Comparison of ENCODE assay signal across 13 cellular contexts in genomic region chr10:101775273-101776131, GRCh38. TPM values are rescaled to one million over a fixed set of nuclear protein-coding genes. Genes with fewer than 3 reads are reported as not detected.
DNase-seq lines count a peak whose midpoint lies in the region; ATAC-seq, FAIRE-seq and TF ChIP-seq lines count a peak whose summit lies in the region.
"Had no signal": no experiment of that assay in that cellular context is flagged by ENCODE, and none has a peak within 500 bp of the region (broad histone marks: within the 10 kb centered on the region; RNA-seq: fewer than 3 reads in every experiment).

Gene FGF8, minus strand, starts transcription at chr10:101776114. Its CDS starts 214 bp downstream, at chr10:101775900.

- no peak for FAIRE-seq in HepG2 (lab: Jason Lieb, UNC)
- FAIRE-seq: pancreas had no signal

- TF ChIP-seq POLR2A in HepG2 (IDR thresholded peaks at IDR 0.05; ENCODE audit: insufficient read depth in 1 of 2, low read depth in 2 of 2, low read length in 2 of 2) (no peak), right lobe of liver (IDR thresholded peaks at IDR 0.05) (no peak)

- no peak for TF ChIP-seq EP300 in HepG2 (IDR thresholded peaks at IDR 0.05; ENCODE audit: low read depth in 2 of 2, low read length in 2 of 2)
- no peak for TF ChIP-seq EP300 in HepG2 (CRISPR knock-in tag; IDR thresholded peaks at IDR 0.05; ENCODE audit: borderline replicate concordance)

- H3K27ac ChIP-seq in HepG2 (ENCODE audit: extremely low read length, insufficient read depth, low read length), result no peak within 1 kb of the TSS
- H3K27ac ChIP-seq in right lobe of liver, result no peak within 1 kb of the TSS
- no peak within 1 kb of the TSS for H3K27ac ChIP-seq in ascending aorta
- no peak within 1 kb of the TSS for H3K27ac ChIP-seq in mesodermal cell (ENCODE audit: low read depth, low read length, severe bottlenecking)
- no peak within 1 kb of the TSS for H3K27ac ChIP-seq in urinary bladder (ENCODE audit: low read depth)
- H3K27ac ChIP-seq: brain microvascular endothelial cell, foreskin keratinocyte, pancreas had no signal

- no peaks in the 10 kb centered on the region for H4K20me1 ChIP-seq in HepG2 (ENCODE audit: insufficient read depth, low read length)

- peaks cover 17 to 49% of the 10 kb centered on the region in 2 experiments for H3K27me3 ChIP-seq in HepG2 (ENCODE audit: control insufficient read depth in 1 of 2, insufficient read depth in 2 of 2, low read length in 2 of 2)
- peaks cover 0 to 13% of the 10 kb centered on the region in 2 donors for H3K27me3 ChIP-seq in right lobe of liver
- peaks cover 22% of the 10 kb centered on the region for H3K27me3 ChIP-seq in ascending aorta

- DNase-seq in HepG2 (ENCODE audit: low spot score) (no peak), right lobe of liver (no peak), ascending aorta (ENCODE audit: low spot score in 2 of 2) (no peak), NCI-H1436 treated with DMSO at 0.1 percent for 48 hours (lab: John Stamatoyannopoulos, UW) (no peak)
- DNase-seq: brain microvascular endothelial cell; DMS79 treated with DMSO at 0.1 percent for 48 hours; foreskin keratinocyte; NK-92 treated with Interleukin-12 subunit alpha and Interleukin-12 subunit beta, amount 100 ng/mL, for 24 hours; pancreas had no signal

- no peak for TF ChIP-seq RAD21 in HepG2 (CRISPR knock-in tag; IDR thresholded peaks at IDR 0.05)

- H2AFZ ChIP-seq in HepG2 (ENCODE audit: low read length), result no peak within 1 kb of the TSS

- H3K36me3 ChIP-seq in HepG2 (replicated peaks in 1 of 2; ENCODE audit: control insufficient read depth in 1 of 2, insufficient read depth in 2 of 2, low read length in 2 of 2) (no peaks in the 10 kb centered on the region; a peak in 1 of 5 replicates), right lobe of liver (no peaks in the 10 kb centered on the region), ascending aorta (no peaks in the 10 kb centered on the region), mesodermal cell (ENCODE audit: control insufficient read depth, insufficient read depth, low read length) (no peaks in the 10 kb centered on the region), urinary bladder (ENCODE audit: insufficient read depth) (no peaks in the 10 kb centered on the region)
- H3K36me3 ChIP-seq: brain microvascular endothelial cell, pancreas had no signal

- TF ChIP-seq CTCF in HepG2 (CRISPR knock-in tag; IDR thresholded peaks at IDR 0.05) (no peak), right lobe of liver (IDR thresholded peaks at IDR 0.05) (no peak), ascending aorta (IDR thresholded peaks at IDR 0.05) (no peak)

- CTCF ChIA-PET in HepG2 (lab: Yijun Ruan, JAX; ENCODE audit: low intra/inter-chr PET ratio, low total read pairs), result no interaction called here

- H3K9me3 ChIP-seq in HepG2 (ENCODE audit: low read length) (no peaks in the 10 kb centered on the region), right lobe of liver (no peaks in the 10 kb centered on the region), ascending aorta (no peaks in the 10 kb centered on the region), mesodermal cell (ENCODE audit: control insufficient read depth, low read length) (no peaks in the 10 kb centered on the region)
- H3K9me3 ChIP-seq: pancreas had no signal

- peak within 1 kb of the TSS; percentile 30 to 55 (median 31); a peak in 4 of 6 replicates for H3K4me3 ChIP-seq in HepG2 (replicated peaks in 1 of 3; ENCODE audit: insufficient read depth in 1 of 3, low read depth in 2 of 3, low read length in 3 of 3)
- H3K4me3 ChIP-seq in right lobe of liver, result no peak within 1 kb of the TSS
- peak within 1 kb of the TSS; percentile 36 to 44 for H3K4me3 ChIP-seq in ascending aorta
- H3K4me3 ChIP-seq in mesodermal cell (ENCODE audit: extremely low read depth, insufficient read depth, low read length, poor library complexity, severe bottlenecking), result peak within 1 kb of the TSS; percentile 28
- peak within 1 kb of the TSS; percentile 24 for H3K4me3 ChIP-seq in urinary bladder (ENCODE audit: low read depth, low read length)

- in situ Hi-C loops in HepG2 (cut with HindIII; ENCODE audit: extremely low pct_ligation_motif_present, low pct_unique_long_range_greater_than_20kb), result no loop called here

- no peak for ATAC-seq in HepG2
- ATAC-seq in right lobe of liver, result no peak
- no peak for ATAC-seq in HG03520 (IDR thresholded peaks at IDR 0.05; ENCODE audit: unreplicated experiment)
- ATAC-seq in GM21576 (IDR thresholded peaks at IDR 0.05; ENCODE audit: unreplicated experiment), result no peak
- ATAC-seq: pancreas had no signal

- H3K4me2 ChIP-seq in HepG2 (ENCODE audit: low read depth, low read length), result peak within 1 kb of the TSS; percentile 62

- POLR2A ChIA-PET in HepG2 (lab: Yijun Ruan, JAX), result no interaction called here

- intact Hi-C loops in HepG2 (cut with micrococcal nuclease; ENCODE audit: unreplicated experiment), result no loop called here
- intact Hi-C loops in right lobe of liver (cut with DNase I), result loop anchor here (5.0 to 10.0 kb wide), 3 partner anchors 173 to 561 kb away; no protein-coding TSS in a partner anchor
- intact Hi-C loops in ascending aorta (cut with DNase I), result no loop called here

- no peak within 1 kb of the TSS for H3K9ac ChIP-seq in HepG2 (ENCODE audit: insufficient read depth, low read depth, low read length)

- peaks cover 31% of the 10 kb centered on the region for H3K4me1 ChIP-seq in HepG2 (ENCODE audit: insufficient read depth, low read length)
- H3K4me1 ChIP-seq in right lobe of liver, result peaks cover 0 to 34% (median 9%) of the 10 kb centered on the region in 4 donors
- peaks cover 21 to 23% of the 10 kb centered on the region in 2 donors for H3K4me1 ChIP-seq in ascending aorta
- peaks cover 11% of the 10 kb centered on the region for H3K4me1 ChIP-seq in mesodermal cell (ENCODE audit: control insufficient read depth, insufficient read depth, low read length, poor library complexity, severe bottlenecking)
- H3K4me1 ChIP-seq in urinary bladder (ENCODE audit: insufficient read depth), result no peaks in the 10 kb centered on the region
- H3K4me1 ChIP-seq: foreskin keratinocyte had no signal

- no peaks in the 10 kb centered on the region for H3K79me2 ChIP-seq in HepG2 (ENCODE audit: insufficient read depth, low read length)

- WGBS in HepG2 (ENCODE audit: low lambda C conversion rate), result 27% methylated on average over 16 of the region's 95 CpGs
- 5% methylated on average over 23 of the region's 95 CpGs for WGBS in right lobe of liver (ENCODE audit: insufficient coverage, low coverage, low lambda C conversion rate, missing lambda C conversion rate)
- WGBS in mesodermal cell (ENCODE audit: insufficient coverage in 2 of 2), 2 experiments, result 2% methylated on average over 40 to 51 of the region's 95 CpGs
- WGBS in urinary bladder, result 2% methylated on average over 95 of the region's 95 CpGs

- no TSS peak for BruUV-seq in HepG2 (replicated peaks; lab: Mats Ljungman, UMichigan)

TF ChIP-seq in HepG2, 621 proteins besides CTCF, POLR2A, EP300 and RAD21:
- TF ChIP-seq DNMT3B (CRISPR knock-in tag; conservative IDR thresholded peaks at IDR 0.05) (no peak), ZNF768 (CRISPR knock-in tag; IDR thresholded peaks at IDR 0.05) (peak; percentile 99), HNRNPLL (IDR thresholded peaks at IDR 0.05; ENCODE audit: low read depth, low read length, poor library complexity, severe bottlenecking) (peak; percentile 7)
- TF ChIP-seq, protein P1, sequence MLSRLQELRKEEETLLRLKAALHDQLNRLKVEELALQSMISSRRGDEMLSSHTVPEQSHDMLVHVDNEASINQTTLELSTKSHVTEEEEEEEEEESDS (CRISPR knock-in tag; IDR thresholded peaks at IDR 0.05; ENCODE audit: borderline replicate concordance), result no peak

RNA-seq across cellular contexts. Expression of gene FGF8, which starts in this region (rescaled TPM):
- total RNA-seq in HepG2 (2016; rRNA removed; fragmentation: Illumina TruSeq; extraction: Trizol) (not detected in 2 replicates), right lobe of liver (not detected), ascending aorta (not detected), urinary bladder (not detected)
- not detected in 2 replicates for total RNA-seq in HepG2 (2016; cell fraction: cytosol; rRNA removed; fragmentation: Illumina TruSeq; extraction: Trizol; ENCODE audit: low read depth)
- total RNA-seq in HepG2 (2016; cell fraction: insoluble cytoplasmic fraction; rRNA removed; fragmentation: Illumina TruSeq; extraction: Trizol), result not detected in 2 replicates
- total RNA-seq in HepG2 (2016; cell fraction: membrane; rRNA removed; fragmentation: Illumina TruSeq; extraction: Trizol), result not detected in 2 replicates
- total RNA-seq in HepG2 (2016; cell fraction: nucleus; rRNA removed; fragmentation: Illumina TruSeq; extraction: Trizol), result not detected in 2 replicates
- polyA plus RNA-seq in HepG2 (2011; rRNA removed) (0.26 TPM in 1 of 2 replicates, not detected in the other), urinary bladder (not detected)
- not detected in 2 replicates for polyA plus RNA-seq in HepG2 (2011; cell fraction: cytosol; rRNA removed)
- 0.37 and 0.80 TPM in 2 replicates for polyA plus RNA-seq in HepG2 (2011; cell fraction: nucleus; rRNA removed)
- polyA plus RNA-seq in HepG2 (2012), result not detected in 2 replicates
- not detected in 2 replicates for polyA plus RNA-seq in HepG2 (2016; cell fraction: cytosol; fragmentation: Illumina TruSeq; extraction: Trizol; ENCODE audit: low read depth)
- polyA plus RNA-seq in HepG2 (2016; cell fraction: insoluble cytoplasmic fraction; fragmentation: Illumina TruSeq; extraction: Trizol; ENCODE audit: low read depth), result not detected in 2 replicates
- polyA plus RNA-seq in HepG2 (2016; cell fraction: membrane; fragmentation: Illumina TruSeq; extraction: Trizol; ENCODE audit: low read depth), result not detected in 2 replicates
- polyA plus RNA-seq in HepG2 (2016; cell fraction: nucleus; fragmentation: Illumina TruSeq; extraction: Trizol; ENCODE audit: insufficient read depth, low read depth), result not detected in 2 replicates
- polyA minus RNA-seq in HepG2 (2011; rRNA and poly(A)+ RNA removed; ENCODE audit: low replicate concordance), result not detected in 2 replicates
- not detected in 2 replicates for polyA minus RNA-seq in HepG2 (2011; cell fraction: cytosol; rRNA and poly(A)+ RNA removed)
- polyA minus RNA-seq in HepG2 (2011; cell fraction: nucleus; rRNA and poly(A)+ RNA removed), result not detected in 2 replicates
- polyA plus RNA-seq in mesodermal cell (2013, experiment 1 of 2), result 0.88 TPM
- polyA plus RNA-seq in mesodermal cell (2013, experiment 2 of 2), result 0.56 TPM
- total RNA-seq: foreskin keratinocyte, pancreas had no signal
- polyA plus RNA-seq: foreskin keratinocyte, pancreas had no signal

Comparison
In these comparisons a context has a peak if more than half of its experiments do, and no peak if none do; other contexts are left out.
1. H3K4me3 ChIP-seq: peak in HepG2 (3 of 3), ascending aorta (2 of 2), mesodermal cell (single experiment) and urinary bladder (single experiment); none in right lobe of liver (0 of 3).
2. intact Hi-C loops: an anchor here in right lobe of liver (5.0 to 10.0 kb wide); none called in HepG2 and ascending aorta.